In the genomic region with DNA sequence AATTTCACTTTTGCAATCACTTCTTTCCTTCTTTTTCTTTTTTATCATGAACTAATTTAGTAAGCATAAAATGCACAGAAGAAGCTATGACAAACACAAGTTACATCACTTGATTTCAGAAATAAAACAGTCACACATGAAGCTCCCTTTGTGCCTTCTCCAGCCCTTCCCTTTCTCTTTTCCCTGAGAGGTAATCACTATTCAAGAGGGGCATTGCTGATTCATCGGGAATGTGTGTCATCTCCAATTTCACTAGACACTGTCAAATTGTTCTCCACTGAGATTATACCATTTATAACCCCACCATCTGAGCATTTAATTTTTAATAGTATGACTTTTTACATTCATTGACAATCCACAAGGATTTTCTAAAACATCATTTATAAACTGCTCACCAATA, we compare ENCODE assay signal across 1 cellular context.
TF ChIP-seq lines count a peak whose summit lies in the region.

No MANE protein-coding gene starts in this region.

TF ChIP-seq in IMR-90, 13 proteins besides CTCF, POLR2A, EP300 and RAD21 (continued from another document):
- no peak for TF ChIP-seq ELK1 (IDR thresholded peaks at IDR 0.05; ENCODE audit: borderline replicate concordance, low read depth, low read length)
- no peak for TF ChIP-seq MAZ (IDR thresholded peaks at IDR 0.05; ENCODE audit: borderline replicate concordance, low read depth, low read length)
- no peak for TF ChIP-seq MXI1 (IDR thresholded peaks at IDR 0.05; ENCODE audit: borderline replicate concordance, low read depth, low read length)
- TF ChIP-seq MAFK (IDR thresholded peaks at IDR 0.05; ENCODE audit: low read depth, low read length): no peak
- no peak for TF ChIP-seq NFE2L2 (IDR thresholded peaks at IDR 0.05; ENCODE audit: low read depth, low read length)
- TF ChIP-seq CEBPB (IDR thresholded peaks at IDR 0.05; ENCODE audit: low read depth, low read length): no peak
- no peak for TF ChIP-seq BHLHE40 (IDR thresholded peaks at IDR 0.05; ENCODE audit: low read depth, low read length)
TF ChIP-seq in IMR-90: peak in this region for 0.
